Comparison of ENCODE assay signal across 1 cellular context in genomic region chr6:130625825-130626500, GRCh38.
TF ChIP-seq lines count a peak whose summit lies in the region.

No MANE protein-coding gene starts in this region.

TF ChIP-seq in SK-N-SH, 30 proteins besides CTCF, POLR2A, EP300 and RAD21 (continued from another document):
- TF ChIP-seq ZBTB33 (IDR thresholded peaks at IDR 0.05; ENCODE audit: borderline replicate concordance, low read depth) = no peak
- TF ChIP-seq RXRA (IDR thresholded peaks at IDR 0.05; ENCODE audit: borderline replicate concordance, low read depth) = no peak; the same call in 1 of the 2 replicates
- TF ChIP-seq NRF1 (IDR thresholded peaks at IDR 0.05; ENCODE audit: low read depth, low read length) = no peak
- no peak for TF ChIP-seq REST (IDR thresholded peaks at IDR 0.05; ENCODE audit: low read depth, low read length)
- TF ChIP-seq FOXM1 (IDR thresholded peaks at IDR 0.05; ENCODE audit: low read depth) = peak; percentile 58
- peak; percentile 95 for TF ChIP-seq TCF12 (IDR thresholded peaks at IDR 0.05)
- TF ChIP-seq EZH2phosphoT487 (IDR thresholded peaks at IDR 0.05; ENCODE audit: borderline replicate concordance, low read depth) = no peak
- TF ChIP-seq FOSL2 (IDR thresholded peaks at IDR 0.05; ENCODE audit: borderline replicate concordance, low read depth) = peak; percentile 72
- TF ChIP-seq USF1 (IDR thresholded peaks at IDR 0.05; ENCODE audit: borderline replicate concordance, low read depth) = no peak
- no peak for TF ChIP-seq FOXJ3 (CRISPR knock-in tag; IDR thresholded peaks at IDR 0.05)
- no peak for TF ChIP-seq ELF1 (IDR thresholded peaks at IDR 0.05)
- TF ChIP-seq PBX3 (IDR thresholded peaks at IDR 0.05) = peak; percentile 75
- no peak for TF ChIP-seq MEF2A (IDR thresholded peaks at IDR 0.05; ENCODE audit: borderline replicate concordance, low read depth)
- no peak for TF ChIP-seq RCOR1 (IDR thresholded peaks at IDR 0.05; ENCODE audit: low read length)
- no peak for TF ChIP-seq CHD2 (IDR thresholded peaks at IDR 0.05; ENCODE audit: low read length, partially characterized antibody)
